1 cellular context compared by ENCODE assay signal in the genomic region with DNA sequence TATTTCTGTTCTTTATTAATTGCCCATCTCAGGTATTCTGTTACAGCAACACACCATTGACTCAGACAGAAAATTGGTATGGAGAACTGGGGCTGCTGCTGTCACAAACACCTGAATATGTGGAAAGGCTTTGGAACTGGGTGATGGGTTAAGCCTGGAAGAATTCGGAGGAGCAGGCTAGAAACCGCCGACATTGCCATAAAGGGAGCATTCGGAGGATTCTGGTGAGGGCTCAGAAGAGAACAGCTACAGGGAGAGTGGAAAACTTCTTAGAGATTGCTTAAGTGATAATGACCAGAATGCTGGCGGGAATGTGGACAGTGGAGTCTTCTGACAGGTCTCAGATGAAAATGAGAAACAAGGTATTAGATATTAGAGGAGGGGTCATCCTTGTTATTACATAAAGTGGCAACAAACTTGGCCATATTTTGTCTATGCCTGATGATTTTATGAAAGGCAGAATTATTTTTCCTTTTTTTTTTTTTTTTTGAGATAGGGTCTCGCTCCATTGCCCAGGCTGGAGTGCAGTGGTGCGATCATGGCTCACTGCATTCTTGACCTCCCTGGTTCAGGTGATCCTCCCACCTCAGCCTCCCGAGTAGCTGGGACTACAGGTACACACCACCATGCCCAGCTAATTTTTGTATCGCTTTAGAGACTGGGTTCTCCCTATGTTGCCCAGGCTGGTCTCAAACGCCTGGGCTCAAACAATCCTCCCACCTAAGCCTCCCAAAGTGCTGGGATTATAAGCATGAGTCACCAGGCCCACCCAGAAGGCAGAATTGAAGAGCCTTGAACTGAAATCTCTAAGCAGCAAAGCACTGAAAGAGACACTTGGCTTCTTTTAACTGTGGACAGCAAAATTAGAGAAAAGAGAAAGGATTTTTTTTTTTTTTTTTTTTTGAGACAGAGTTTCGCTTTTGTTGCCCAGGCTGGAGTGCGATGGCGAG.
TF ChIP-seq lines count a peak whose summit lies in the region.

No MANE protein-coding gene starts in this region.

TF ChIP-seq in HEK293, 187 proteins besides CTCF, POLR2A, EP300 and RAD21 (continued from another document):
- TF ChIP-seq EGR2 (tag by site-specific recombination; IDR thresholded peaks at IDR 0.05; ENCODE audit: low read depth) = peak; percentile 43; the same call in 1 of the 2 replicates
- TF ChIP-seq, protein P1, sequence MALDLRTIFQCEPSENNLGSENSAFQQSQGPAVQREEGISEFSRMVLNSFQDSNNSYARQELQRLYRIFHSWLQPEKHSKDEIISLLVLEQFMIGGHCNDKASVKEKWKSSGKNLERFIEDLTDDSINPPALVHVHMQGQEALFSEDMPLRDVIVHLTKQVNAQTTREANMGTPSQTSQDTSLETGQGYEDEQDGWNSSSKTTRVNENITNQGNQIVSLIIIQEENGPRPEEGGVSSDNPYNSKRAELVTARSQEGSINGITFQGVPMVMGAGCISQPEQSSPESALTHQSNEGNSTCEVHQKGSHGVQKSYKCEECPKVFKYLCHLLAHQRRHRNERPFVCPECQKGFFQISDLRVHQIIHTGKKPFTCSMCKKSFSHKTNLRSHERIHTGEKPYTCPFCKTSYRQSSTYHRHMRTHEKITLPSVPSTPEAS (tag by site-specific recombination; IDR thresholded peaks at IDR 0.05) = no peak
- TF ChIP-seq, protein P2, sequence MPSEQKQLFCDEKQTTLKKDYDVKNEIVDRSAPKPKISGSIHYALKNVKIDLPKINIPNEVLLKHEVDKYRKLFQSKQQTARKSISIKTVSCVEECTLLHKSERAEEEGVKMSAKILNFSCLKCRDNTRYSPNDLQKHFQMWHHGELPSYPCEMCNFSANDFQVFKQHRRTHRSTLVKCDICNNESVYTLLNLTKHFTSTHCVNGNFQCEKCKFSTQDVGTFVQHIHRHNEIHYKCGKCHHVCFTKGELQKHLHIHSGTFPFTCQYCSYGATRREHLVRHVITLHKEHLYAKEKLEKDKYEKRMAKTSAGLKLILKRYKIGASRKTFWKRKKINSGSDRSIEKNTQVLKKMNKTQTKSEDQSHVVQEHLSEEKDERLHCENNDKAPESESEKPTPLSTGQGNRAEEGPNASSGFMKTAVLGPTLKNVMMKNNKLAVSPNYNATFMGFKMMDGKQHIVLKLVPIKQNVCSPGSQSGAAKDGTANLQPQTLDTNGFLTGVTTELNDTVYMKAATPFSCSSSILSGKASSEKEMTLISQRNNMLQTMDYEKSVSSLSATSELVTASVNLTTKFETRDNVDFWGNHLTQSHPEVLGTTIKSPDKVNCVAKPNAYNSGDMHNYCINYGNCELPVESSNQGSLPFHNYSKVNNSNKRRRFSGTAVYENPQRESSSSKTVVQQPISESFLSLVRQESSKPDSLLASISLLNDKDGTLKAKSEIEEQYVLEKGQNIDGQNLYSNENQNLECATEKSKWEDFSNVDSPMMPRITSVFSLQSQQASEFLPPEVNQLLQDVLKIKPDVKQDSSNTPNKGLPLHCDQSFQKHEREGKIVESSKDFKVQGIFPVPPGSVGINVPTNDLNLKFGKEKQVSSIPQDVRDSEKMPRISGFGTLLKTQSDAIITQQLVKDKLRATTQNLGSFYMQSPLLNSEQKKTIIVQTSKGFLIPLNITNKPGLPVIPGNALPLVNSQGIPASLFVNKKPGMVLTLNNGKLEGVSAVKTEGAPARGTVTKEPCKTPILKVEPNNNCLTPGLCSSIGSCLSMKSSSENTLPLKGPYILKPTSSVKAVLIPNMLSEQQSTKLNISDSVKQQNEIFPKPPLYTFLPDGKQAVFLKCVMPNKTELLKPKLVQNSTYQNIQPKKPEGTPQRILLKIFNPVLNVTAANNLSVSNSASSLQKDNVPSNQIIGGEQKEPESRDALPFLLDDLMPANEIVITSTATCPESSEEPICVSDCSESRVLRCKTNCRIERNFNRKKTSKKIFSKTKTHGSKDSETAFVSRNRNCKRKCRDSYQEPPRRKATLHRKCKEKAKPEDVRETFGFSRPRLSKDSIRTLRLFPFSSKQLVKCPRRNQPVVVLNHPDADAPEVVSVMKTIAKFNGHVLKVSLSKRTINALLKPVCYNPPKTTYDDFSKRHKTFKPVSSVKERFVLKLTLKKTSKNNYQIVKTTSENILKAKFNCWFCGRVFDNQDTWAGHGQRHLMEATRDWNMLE (tag by site-specific recombination; conservative IDR thresholded peaks at IDR 0.05; ENCODE audit: low read depth) = no peak
- no peak for TF ChIP-seq KLF1 (tag by site-specific recombination; IDR thresholded peaks at IDR 0.05)
- TF ChIP-seq, protein P3, sequence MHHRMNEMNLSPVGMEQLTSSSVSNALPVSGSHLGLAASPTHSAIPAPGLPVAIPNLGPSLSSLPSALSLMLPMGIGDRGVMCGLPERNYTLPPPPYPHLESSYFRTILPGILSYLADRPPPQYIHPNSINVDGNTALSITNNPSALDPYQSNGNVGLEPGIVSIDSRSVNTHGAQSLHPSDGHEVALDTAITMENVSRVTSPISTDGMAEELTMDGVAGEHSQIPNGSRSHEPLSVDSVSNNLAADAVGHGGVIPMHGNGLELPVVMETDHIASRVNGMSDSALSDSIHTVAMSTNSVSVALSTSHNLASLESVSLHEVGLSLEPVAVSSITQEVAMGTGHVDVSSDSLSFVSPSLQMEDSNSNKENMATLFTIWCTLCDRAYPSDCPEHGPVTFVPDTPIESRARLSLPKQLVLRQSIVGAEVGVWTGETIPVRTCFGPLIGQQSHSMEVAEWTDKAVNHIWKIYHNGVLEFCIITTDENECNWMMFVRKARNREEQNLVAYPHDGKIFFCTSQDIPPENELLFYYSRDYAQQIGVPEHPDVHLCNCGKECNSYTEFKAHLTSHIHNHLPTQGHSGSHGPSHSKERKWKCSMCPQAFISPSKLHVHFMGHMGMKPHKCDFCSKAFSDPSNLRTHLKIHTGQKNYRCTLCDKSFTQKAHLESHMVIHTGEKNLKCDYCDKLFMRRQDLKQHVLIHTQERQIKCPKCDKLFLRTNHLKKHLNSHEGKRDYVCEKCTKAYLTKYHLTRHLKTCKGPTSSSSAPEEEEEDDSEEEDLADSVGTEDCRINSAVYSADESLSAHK (tag by site-specific recombination; IDR thresholded peaks at IDR 0.05) = peak; percentile 33; the same call in 1 of the 2 replicates
- 0 out of 2 replicates have a peak, but pooled peaks have one; percentile 20 for TF ChIP-seq WT1 (tag by site-specific recombination; IDR thresholded peaks at IDR 0.05)
